In genomic region chr17:44916059-44916780, GRCh38 we compare ENCODE assay signal across 14 cellular contexts. TPM values are rescaled to one million over a fixed set of nuclear protein-coding genes. Genes with fewer than 3 reads are reported as not detected.
DNase-seq lines count a peak whose midpoint lies in the region; ATAC-seq and TF ChIP-seq lines count a peak whose summit lies in the region.
"Had no signal": no experiment of that assay in that cellular context is flagged by ENCODE, and none has a peak within 500 bp of the region (broad histone marks: within the 10 kb centered on the region; RNA-seq: fewer than 3 reads in every experiment).

No MANE protein-coding gene starts in this region.

- H3K27ac Mint-ChIP-seq in MCF 10A (ENCODE audit: low read depth, unreplicated experiment): no peak overlapping the region
- peak overlapping the region; percentile 52 for H3K27ac Mint-ChIP-seq in stimulated activated effector memory CD8-positive, alpha-beta T cell treated with anti-CD3 and anti-CD28 coated beads, Interleukin-12 subunit alpha, Interleukin-12 subunit beta, amount 100 ng/mL, for 72 hours

- H3K27me3 Mint-ChIP-seq in MCF 10A (ENCODE audit: insufficient read depth, unreplicated experiment): no peaks in the 10 kb centered on the region

- CTCF ChIA-PET in MCF 10A (lab: Yijun Ruan, JAX): interaction anchor here (0.6 to 7.7 kb wide), 3 partner anchors 105 to 119 kb away, joined by 4 to 211 read pairs (median 15); no protein-coding TSS in a partner anchor

- no peak overlapping the region for H3K4me3 Mint-ChIP-seq in MCF 10A (ENCODE audit: unreplicated experiment)
- no peak overlapping the region for H3K4me3 Mint-ChIP-seq in stimulated activated effector memory CD8-positive, alpha-beta T cell treated with anti-CD3 and anti-CD28 coated beads, Interleukin-12 subunit alpha, Interleukin-12 subunit beta, amount 100 ng/mL, for 72 hours

- no peaks in the 10 kb centered on the region for H3K9me3 Mint-ChIP-seq in MCF 10A (ENCODE audit: unreplicated experiment)
- H3K9me3 Mint-ChIP-seq in stimulated activated effector memory CD8-positive, alpha-beta T cell treated with anti-CD3 and anti-CD28 coated beads, Interleukin-12 subunit alpha, Interleukin-12 subunit beta, amount 100 ng/mL, for 72 hours: no peaks in the 10 kb centered on the region

- no peak overlapping the region for H3K4me3 ChIP-seq in MG63
- H3K4me3 ChIP-seq: gastrocnemius medialis had no signal

- no TSS peak for BruUV-seq in MCF 10A (replicated peaks; lab: Mats Ljungman, UMichigan)

- DNase-seq in MG63 (peak; percentile 68), MCF 10A (ENCODE audit: unreplicated experiment) (peak; percentile 72), kidney tubule cell (ENCODE audit: low spot score) (peak; percentile 24), COLO829 (ENCODE audit: low spot score) (no peak), NCI-H187 treated with DMSO at 0.1 percent for 48 hours (lab: John Stamatoyannopoulos, UW) (no peak)
- no peak for DNase-seq in stimulated activated effector memory CD8-positive, alpha-beta T cell treated with anti-CD3 and anti-CD28 coated beads, Interleukin-12 subunit alpha, Interleukin-12 subunit beta, amount 100 ng/mL, for 72 hours (ENCODE audit: low spot score in 2 of 2)
- DNase-seq: activated naive CD4-positive, alpha-beta T cell treated with anti-CD3 and anti-CD28 coated beads, Interleukin-2, amount 50 U/mL, for 16 hours; stimulated activated CD4-positive, alpha-beta T cell treated with anti-CD3 and anti-CD28 coated beads, Interleukin-2, amount 100 ng/mL, for 48 hours; stimulated activated naive CD4-positive, alpha-beta T cell treated with Interleukin-2 at 50 U/mL for 16 hours had no signal

- no peak for TF ChIP-seq CTCF in MCF 10A (IDR thresholded peaks at IDR 0.05; ENCODE audit: unreplicated experiment)

- no peak for ATAC-seq in stimulated activated effector memory CD8-positive, alpha-beta T cell treated with anti-CD3 and anti-CD28 coated beads, Interleukin-12 subunit alpha, Interleukin-12 subunit beta, amount 100 ng/mL, for 72 hours
- ATAC-seq in GM18868 (IDR thresholded peaks at IDR 0.05; ENCODE audit: unreplicated experiment): no peak
- ATAC-seq in HG03159 (IDR thresholded peaks at IDR 0.05; ENCODE audit: unreplicated experiment): no peak
- ATAC-seq: left colon, Panc1 had no signal

- H3K27me3 ChIP-seq in MG63: no peaks in the 10 kb centered on the region

- H3K36me3 Mint-ChIP-seq in MCF 10A (ENCODE audit: insufficient read depth, unreplicated experiment): no peaks in the 10 kb centered on the region
- H3K36me3 Mint-ChIP-seq in stimulated activated effector memory CD8-positive, alpha-beta T cell treated with anti-CD3 and anti-CD28 coated beads, Interleukin-12 subunit alpha, Interleukin-12 subunit beta, amount 100 ng/mL, for 72 hours: no peaks in the 10 kb centered on the region

- no peaks in the 10 kb centered on the region for H3K9me3 ChIP-seq in MG63
- H3K9me3 ChIP-seq: gastrocnemius medialis had no signal

- intact Hi-C loops in MCF 10A (cut with micrococcal nuclease): loop anchor here (5.0 kb wide), 1 partner anchor 216 kb away; the partner anchor contains the start of gene PLCD3

- POLR2A ChIA-PET in MCF 10A (lab: Yijun Ruan, JAX): interaction anchor here (2.1 kb wide), 1 partner anchor 15 kb away, joined by 5 read pairs; no protein-coding TSS in a partner anchor

- no peaks in the 10 kb centered on the region for H3K36me3 ChIP-seq in MG63
- H3K36me3 ChIP-seq: gastrocnemius medialis had no signal

- H3K4me1 Mint-ChIP-seq in MCF 10A (ENCODE audit: insufficient read depth, unreplicated experiment): peaks cover 25% of the 10 kb centered on the region
- H3K4me1 Mint-ChIP-seq in stimulated activated effector memory CD8-positive, alpha-beta T cell treated with anti-CD3 and anti-CD28 coated beads, Interleukin-12 subunit alpha, Interleukin-12 subunit beta, amount 100 ng/mL, for 72 hours: peaks cover 12% of the 10 kb centered on the region

RNA-seq across cellular contexts. Expression of gene GFAP, which starts 0.9 kb away (rescaled TPM):
- total RNA-seq in MG63 (2014; rRNA removed; shearing (Covaris generic); ENCODE audit: low replicate concordance): 5.0 TPM in 1 of 2 replicates, not detected in the other
- total RNA-seq in MCF 10A (2022): not detected in 2 replicates
- total RNA-seq: gastrocnemius medialis had no signal

RNA-seq across cellular contexts. Expression of gene EFTUD2, which starts 17.0 kb away (rescaled TPM):
- total RNA-seq in MG63 (2014; rRNA removed; shearing (Covaris generic); ENCODE audit: low replicate concordance): 156 and 179 TPM in 2 replicates
- 119 and 125 TPM in 2 replicates for total RNA-seq in MCF 10A (2022)

RNA-seq across cellular contexts. Expression of gene KIF18B, which starts 31.4 kb away (rescaled TPM):
- total RNA-seq in MG63 (2014; rRNA removed; shearing (Covaris generic); ENCODE audit: low replicate concordance): 10.9 and 21.6 TPM in 2 replicates
- total RNA-seq in MCF 10A (2022): 11.2 and 17.5 TPM in 2 replicates

RNA-seq across cellular contexts. Expression of gene C1QL1, which starts 51.9 kb away (rescaled TPM):
- total RNA-seq in MG63 (2014; rRNA removed; shearing (Covaris generic); ENCODE audit: low replicate concordance): 6.1 and 7.9 TPM in 2 replicates
- total RNA-seq in MCF 10A (2022): 0.56 and 0.96 TPM in 2 replicates
- total RNA-seq: gastrocnemius medialis had no signal

Comparison
In these comparisons a context has a peak if more than half of its experiments do, and no peak if none do; other contexts are left out.
1. DNase-seq: peak in MG63 (single experiment), MCF 10A (single experiment) and kidney tubule cell (single experiment); none in stimulated activated effector memory CD8-positive, alpha-beta T cell treated with anti-CD3 and anti-CD28 coated beads, Interleukin-12 subunit alpha, Interleukin-12 subunit beta, amount 100 ng/mL, for 72 hours (0 of 2), COLO829 (single experiment) and NCI-H187 treated with DMSO at 0.1 percent for 48 hours (single experiment).